In the genomic region with DNA sequence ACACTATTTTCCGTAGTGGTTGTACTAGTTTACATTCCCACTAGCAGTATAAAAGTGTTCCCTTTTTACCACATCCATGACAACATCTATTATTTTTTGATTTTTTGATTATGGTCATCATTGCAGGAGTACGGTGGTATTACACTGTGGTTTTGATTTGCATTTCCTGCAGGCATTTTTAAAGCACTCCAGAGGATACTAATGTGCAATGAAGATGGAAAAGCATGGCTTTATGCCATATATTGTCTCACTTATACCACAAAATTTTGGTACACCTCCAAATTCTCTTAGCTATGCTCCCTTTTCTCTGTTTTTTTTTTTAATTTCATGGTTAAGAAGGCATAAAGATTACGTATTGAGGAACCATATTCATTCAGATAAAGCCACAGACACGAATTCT, we compare ENCODE assay signal across 35 cellular contexts. TPM values are rescaled to one million over a fixed set of nuclear protein-coding genes. Genes with fewer than 3 reads are reported as not detected.
"Had no signal": no experiment of that assay in that cellular context is flagged by ENCODE, and none has a peak within 500 bp of the region (broad histone marks: within the 10 kb centered on the region; RNA-seq: fewer than 3 reads in every experiment).

No MANE protein-coding gene starts in this region.

- H3K4me1 Mint-ChIP-seq: activated CD4-positive, alpha-beta T cell treated with anti-CD3 and anti-CD28 coated beads, Interleukin-2, amount 10 ng/mL, durations not matched to agents 24 days and 14 days; activated CD8-positive, alpha-beta memory T cell treated with anti-CD3 and anti-CD28 coated beads, Interleukin-2, amount 10 ng/mL, durations not matched to agents 7 days and 5 days; activated naive CD8-positive, alpha-beta T cell treated with anti-CD3 and anti-CD28 coated beads, Interleukin-2, amount 50 U/mL, for 24 hours; WTC11 had no signal

- DNase-seq: activated CD4-positive, alpha-beta T cell treated with anti-CD3 and anti-CD28 coated beads for 1 hour; activated CD4-positive, alpha-beta T cell treated with anti-CD3 and anti-CD28 coated beads, Interleukin-2, amount 10 ng/mL, durations not matched to agents 24 days and 14 days; activated CD4-positive, alpha-beta T cell treated with anti-CD3 and anti-CD28 coated beads, Interleukin-2, amount 50 U/mL, for 48 hours; activated CD8-positive, alpha-beta memory T cell treated with anti-CD3 and anti-CD28 coated beads, Interleukin-2, amount 10 ng/mL, durations not matched to agents 7 days and 5 days; activated effector memory CD4-positive, alpha-beta T cell treated with anti-CD3 and anti-CD28 coated beads, Interleukin-2, amount 50 U/mL, for 16 hours; activated naive CD4-positive, alpha-beta T cell treated with Interleukin-2 at 50 U/mL for 16 hours; activated naive CD8-positive, alpha-beta T cell treated with anti-CD3 and anti-CD28 coated beads, Interleukin-2, amount 50 U/mL, for 24 hours; activated T-cell treated with anti-CD3 and anti-CD28 coated beads, Interleukin-2, amount 50 U/mL, for 24 hours; amniotic stem cell; central memory CD4-positive, alpha-beta T cell; Kasumi-1; NCI-H1092 treated with DMSO at 0.1 percent for 48 hours; NCI-H1417 treated with DMSO at 0.1 percent for 48 hours; NCI-H1694; NCI-H2029; NCI-H2107; NCI-H2171 treated with DMSO at 0.1 percent for 48 hours; NCI-H345; NCI-H510A; NCI-H526 treated with DMSO at 0.1 percent for 48 hours; NCI-H82; OCI-M1; Peyer's patch; Right ventricle myocardium superior; SW 1271 had no signal

- H3K4me3 Mint-ChIP-seq: activated CD4-positive, alpha-beta T cell treated with anti-CD3 and anti-CD28 coated beads, Interleukin-2, amount 10 ng/mL, durations not matched to agents 24 days and 14 days; activated CD8-positive, alpha-beta memory T cell treated with anti-CD3 and anti-CD28 coated beads, Interleukin-2, amount 10 ng/mL, durations not matched to agents 7 days and 5 days; activated naive CD8-positive, alpha-beta T cell treated with anti-CD3 and anti-CD28 coated beads, Interleukin-2, amount 50 U/mL, for 24 hours; activated T-cell treated with anti-CD3 and anti-CD28 coated beads, Interleukin-2, amount 50 U/mL, for 24 hours; T-helper 2 cell treated with Interferon-gamma antibody and Interleukin-4, amounts not matched to agents 5 μg/mL and 100 μg/mL, for 36 hours; WTC11 had no signal

- H3K4me1 ChIP-seq: ascending aorta, breast epithelium, Peyer's patch, SJSA1 had no signal

- H3K27me3 ChIP-seq: ascending aorta, breast epithelium, Peyer's patch, SJSA1 had no signal

- H3K9me3 Mint-ChIP-seq: activated CD4-positive, alpha-beta T cell treated with anti-CD3 and anti-CD28 coated beads, Interleukin-2, amount 10 ng/mL, durations not matched to agents 24 days and 14 days; T-helper 2 cell treated with Interferon-gamma antibody and Interleukin-4, amounts not matched to agents 5 μg/mL and 100 μg/mL, for 36 hours had no signal

- H3K4me3 ChIP-seq: ascending aorta, breast epithelium, Peyer's patch, SJSA1 had no signal

- H3K36me3 ChIP-seq: ascending aorta, breast epithelium, Peyer's patch, SJSA1 had no signal

- H3K27me3 Mint-ChIP-seq: activated CD4-positive, alpha-beta T cell treated with anti-CD3 and anti-CD28 coated beads, Interleukin-2, amount 10 ng/mL, durations not matched to agents 24 days and 14 days; activated CD8-positive, alpha-beta memory T cell treated with anti-CD3 and anti-CD28 coated beads, Interleukin-2, amount 10 ng/mL, durations not matched to agents 7 days and 5 days; activated naive CD8-positive, alpha-beta T cell treated with anti-CD3 and anti-CD28 coated beads, Interleukin-2, amount 50 U/mL, for 24 hours; activated T-cell treated with anti-CD3 and anti-CD28 coated beads, Interleukin-2, amount 50 U/mL, for 24 hours had no signal

- H3K27ac Mint-ChIP-seq: activated CD4-positive, alpha-beta T cell treated with anti-CD3 and anti-CD28 coated beads, Interleukin-2, amount 10 ng/mL, durations not matched to agents 24 days and 14 days; activated CD8-positive, alpha-beta memory T cell treated with anti-CD3 and anti-CD28 coated beads, Interleukin-2, amount 10 ng/mL, durations not matched to agents 7 days and 5 days; activated naive CD4-positive, alpha-beta T cell treated with anti-CD3 and anti-CD28 coated beads, Interleukin-2, amount 50 U/mL, for 72 hours; activated naive CD8-positive, alpha-beta T cell treated with anti-CD3 and anti-CD28 coated beads, Interleukin-2, amount 50 U/mL, for 24 hours; activated T-cell treated with anti-CD3 and anti-CD28 coated beads, Interleukin-2, amount 50 U/mL, for 24 hours; T-helper 2 cell treated with Interferon-gamma antibody and Interleukin-4, amounts not matched to agents 5 μg/mL and 100 μg/mL, for 36 hours; WTC11 had no signal

- H3K9me3 ChIP-seq: ascending aorta, Peyer's patch, SJSA1 had no signal

- ATAC-seq: activated CD8-positive, alpha-beta memory T cell treated with anti-CD3 and anti-CD28 coated beads, Interleukin-2, amount 10 ng/mL, durations not matched to agents 7 days and 5 days; activated naive CD4-positive, alpha-beta T cell treated with anti-CD3 and anti-CD28 coated beads, Interleukin-2, amount 50 U/mL, for 72 hours; activated naive CD8-positive, alpha-beta T cell treated with anti-CD3 and anti-CD28 coated beads, Interleukin-2, amount 50 U/mL, for 24 hours; SK-N-SH treated with all-trans-retinoic acid at 6 μM for 48 hours; WTC11 had no signal

- H3K27ac ChIP-seq: ascending aorta, breast epithelium, Peyer's patch, RWPE1, SJSA1 had no signal

- H3K36me3 Mint-ChIP-seq: activated CD8-positive, alpha-beta memory T cell treated with anti-CD3 and anti-CD28 coated beads, Interleukin-2, amount 10 ng/mL, durations not matched to agents 7 days and 5 days; activated naive CD4-positive, alpha-beta T cell treated with anti-CD3 and anti-CD28 coated beads, Interleukin-2, amount 50 U/mL, for 72 hours; WTC11 had no signal

RNA-seq across cellular contexts. Expression of a gene that starts 35.1 kb away (rescaled TPM):
- total RNA-seq: activated CD4-positive, alpha-beta T cell treated with anti-CD3 and anti-CD28 coated beads, Interleukin-2, amount 10 ng/mL, durations not matched to agents 24 days and 14 days; activated CD8-positive, alpha-beta memory T cell treated with anti-CD3 and anti-CD28 coated beads, Interleukin-2, amount 10 ng/mL, durations not matched to agents 7 days and 5 days; activated naive CD4-positive, alpha-beta T cell treated with anti-CD3 and anti-CD28 coated beads, Interleukin-2, amount 50 U/mL, for 72 hours; ascending aorta; chondrocyte; Right ventricle myocardium superior; SJSA1; T-helper 1 cell treated with Interleukin-12 subunit alpha and Interleukin-12 subunit beta and Interleukin-4 antibody, amounts not matched to agents 30 ng/mL and 1 ng/mL, for 36 hours had no signal
